Comparison of ENCODE assay signal across 9 cellular contexts in the genomic region with DNA sequence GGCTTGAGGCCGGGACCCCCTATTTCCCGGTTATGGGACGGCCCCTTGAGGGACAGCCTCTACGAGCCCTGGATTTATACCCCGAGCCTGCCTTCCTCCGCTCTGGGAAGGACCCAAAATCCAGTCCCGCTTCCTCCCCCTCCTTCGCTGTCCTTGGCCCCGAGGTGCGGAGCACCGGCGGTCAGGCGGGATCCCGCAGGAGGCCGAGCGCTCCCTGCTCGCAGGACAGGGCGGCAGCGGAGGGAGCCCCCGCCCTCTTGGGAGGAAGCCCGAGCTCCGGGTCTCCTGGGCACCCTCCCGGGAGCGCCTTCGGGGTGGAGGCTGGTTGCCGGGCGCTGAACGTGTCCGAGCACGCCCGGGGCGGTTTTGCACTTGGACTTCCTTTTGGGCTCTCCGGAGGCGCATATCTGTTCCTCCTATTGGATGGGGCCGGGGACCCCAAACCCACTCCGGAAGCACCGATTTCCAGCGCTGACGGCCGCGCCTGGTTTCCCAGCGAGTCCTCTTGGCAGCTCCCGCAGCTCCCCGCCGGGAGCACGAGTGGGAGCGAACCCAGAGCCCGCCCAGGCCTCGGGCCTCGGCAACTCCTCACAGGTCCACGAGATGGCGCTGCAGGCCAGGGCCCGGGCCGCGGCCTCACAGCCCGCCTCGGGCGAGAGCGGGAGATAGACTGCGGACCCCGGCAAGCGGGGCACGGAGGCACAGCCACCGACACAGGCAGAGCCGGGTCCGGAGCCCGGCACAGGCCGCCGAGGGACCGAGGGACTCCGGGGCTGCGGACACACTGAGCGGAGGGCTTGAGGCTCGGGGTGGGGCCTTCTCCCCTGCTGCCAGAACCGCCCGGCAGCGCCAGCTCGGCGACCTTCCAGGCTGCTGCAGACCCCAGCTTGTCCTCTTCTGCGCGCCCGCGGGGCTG. TPM values are rescaled to one million over a fixed set of nuclear protein-coding genes. Genes with fewer than 3 reads are reported as not detected.
DNase-seq lines count a peak whose midpoint lies in the region; ATAC-seq, FAIRE-seq and TF ChIP-seq lines count a peak whose summit lies in the region.
"Had no signal": no experiment of that assay in that cellular context is flagged by ENCODE, and none has a peak within 500 bp of the region (broad histone marks: within the 10 kb centered on the region; RNA-seq: fewer than 3 reads in every experiment).

No MANE protein-coding gene starts in this region.

- ATAC-seq in GM21367 (IDR thresholded peaks at IDR 0.05; ENCODE audit: unreplicated experiment), result peak; percentile 60
- ATAC-seq in naive thymus-derived CD4-positive, alpha-beta T cell, result peak; percentile 88

- peak overlapping the region; percentile 73 for H3K4me2 ChIP-seq in OCI-LY7 (ENCODE audit: low read length)
- peak overlapping the region; percentile 92 for H3K4me2 ChIP-seq in fibroblast of lung (ENCODE audit: extremely low read depth, insufficient read depth, low read length)

- peak overlapping the region; percentile 61 for H3K4me3 ChIP-seq in CD8-positive, alpha-beta memory T cell (ENCODE audit: low read length)
- peak overlapping the region; percentile 62 for H3K4me3 ChIP-seq in OCI-LY7 (ENCODE audit: low read depth, low read length, poor library complexity, severe bottlenecking)
- H3K4me3 ChIP-seq in fibroblast of lung (replicated peaks in 1 of 4; ENCODE audit: control extremely low read depth in 1 of 4, insufficient read depth in 1 of 4, low read depth in 3 of 4, low read length in 4 of 4), result peak overlapping the region; percentile 49 to 81 (median 67)
- peak overlapping the region; percentile 64 for H3K4me3 ChIP-seq in naive thymus-derived CD4-positive, alpha-beta T cell (ENCODE audit: low read length)

- intact Hi-C loops in OCI-LY7 (cut with micrococcal nuclease; ENCODE audit: unreplicated experiment), result loop anchor here (1.0 to 5.0 kb wide), 3 partner anchors 163 to 697 kb away; a partner anchor contains a TSS
- intact Hi-C loops in naive thymus-derived CD4-positive, alpha-beta T cell (cut with micrococcal nuclease), result loop anchor here (1.0 to 10.0 kb wide), 9 partner anchors 139 to 1555 kb away; a partner anchor contains a TSS

- H3K9ac ChIP-seq in fibroblast of lung (ENCODE audit: insufficient read depth, low read length), result peak overlapping the region; percentile 87

- H3K27ac Mint-ChIP-seq in CD8-positive, alpha-beta memory T cell, result no peak overlapping the region
- no peak overlapping the region for H3K27ac Mint-ChIP-seq in naive thymus-derived CD4-positive, alpha-beta T cell

- no peaks in the 10 kb centered on the region for H3K79me2 ChIP-seq in OCI-LY7 (ENCODE audit: insufficient read depth, low read depth, low read length)
- H3K79me2 ChIP-seq in fibroblast of lung (ENCODE audit: control insufficient read depth, insufficient read depth, low read length), result peaks cover 50% of the 10 kb centered on the region

- peaks cover 11% of the 10 kb centered on the region for H3K4me1 ChIP-seq in CD8-positive, alpha-beta memory T cell (ENCODE audit: insufficient read depth, low read length)
- peaks cover 16% of the 10 kb centered on the region for H3K4me1 ChIP-seq in OCI-LY7 (ENCODE audit: insufficient read depth, low read length, poor library complexity, severe bottlenecking)
- H3K4me1 ChIP-seq in fibroblast of lung (ENCODE audit: control insufficient read depth, extremely low read depth, insufficient read depth, low read length), result peaks cover 42% of the 10 kb centered on the region
- peaks cover 7 to 15% of the 10 kb centered on the region in 2 donors for H3K4me1 ChIP-seq in naive thymus-derived CD4-positive, alpha-beta T cell (ENCODE audit: control insufficient read depth in 2 of 2, insufficient read depth in 2 of 2, low read length in 2 of 2)

- no peaks in the 10 kb centered on the region for H3K36me3 Mint-ChIP-seq in CD8-positive, alpha-beta memory T cell
- no peaks in the 10 kb centered on the region for H3K36me3 Mint-ChIP-seq in naive thymus-derived CD4-positive, alpha-beta T cell

- CTCF ChIA-PET in CD8-positive, alpha-beta memory T cell (lab: Charles Lee), result interaction anchor here (0.6 to 2.3 kb wide), 17 partner anchors 9 to 726 kb away, joined by 3 to 9 read pairs (median 3); no protein-coding TSS in a partner anchor
- CTCF ChIA-PET in OCI-LY7 (lab: Charles Lee; ENCODE audit: unreplicated experiment), result interaction anchor here (0.7 kb wide), 1 partner anchor 164 kb away, joined by 3 read pairs; no protein-coding TSS in a partner anchor
- CTCF ChIA-PET in naive thymus-derived CD4-positive, alpha-beta T cell (lab: Charles Lee), result interaction anchor here (0.6 to 1.2 kb wide), 8 partner anchors 9 to 485 kb away, joined by 3 to 5 read pairs (median 4); no protein-coding TSS in a partner anchor

- DNase-seq in CD8-positive, alpha-beta memory T cell, result peak; percentile 67 to 82 (median 75)
- peak; percentile 95 for DNase-seq in HTR-8/SVneo (ENCODE audit: insufficient read length, low spot score)
- peak; percentile 74 for DNase-seq in OCI-LY7 (ENCODE audit: low spot score)
- peak; percentile 65 for DNase-seq in activated T-helper 1 cell treated with Interleukin-2 at 50 U/mL for 16 hours (ENCODE audit: low read depth)
- DNase-seq in fibroblast of lung (ENCODE audit: low read depth in 2 of 2), result peak; percentile 80 to 90
- peak; percentile 59 to 91 (median 81) for DNase-seq in naive thymus-derived CD4-positive, alpha-beta T cell
- peak; percentile 59 to 87 (median 72) for DNase-seq in stimulated activated naive CD4-positive, alpha-beta T cell (lab: John Stamatoyannopoulos, UW)

- TF ChIP-seq CTCF in OCI-LY7 (conservative IDR thresholded peaks at IDR 0.05; ENCODE audit: low read length) (peak; percentile 92), fibroblast of lung (conservative IDR thresholded peaks at IDR 0.05 in 1 of 2, IDR thresholded peaks at IDR 0.05 in 1 of 2; ENCODE audit: low read depth in 1 of 2, low read length in 2 of 2) (peak; percentile 79 to 93)

- H3K9me3 ChIP-seq in CD8-positive, alpha-beta memory T cell (ENCODE audit: low read length), result no peaks in the 10 kb centered on the region
- H3K9me3 ChIP-seq in OCI-LY7 (ENCODE audit: low read length) (no peaks in the 10 kb centered on the region), fibroblast of lung (ENCODE audit: control insufficient read depth, insufficient read depth, low read depth, low read length) (no peaks in the 10 kb centered on the region)
- no peaks in the 10 kb centered on the region for H3K9me3 ChIP-seq in naive thymus-derived CD4-positive, alpha-beta T cell (ENCODE audit: control insufficient read depth in 2 of 3, low read length in 3 of 3)

- no peaks in the 10 kb centered on the region for H4K20me1 ChIP-seq in OCI-LY7 (ENCODE audit: insufficient read depth, low read length)
- H4K20me1 ChIP-seq in fibroblast of lung (ENCODE audit: control insufficient read depth, extremely low read depth, insufficient read depth, low read length), result no peaks in the 10 kb centered on the region

- H3K27me3 Mint-ChIP-seq in CD8-positive, alpha-beta memory T cell, result peaks cover 30 to 39% of the 10 kb centered on the region in 2 donors
- H3K27me3 Mint-ChIP-seq in naive thymus-derived CD4-positive, alpha-beta T cell, result peaks cover 23 to 60% (median 29%) of the 10 kb centered on the region in 5 donors

- no peaks in the 10 kb centered on the region for H3K9me2 ChIP-seq in OCI-LY7 (ENCODE audit: insufficient read depth, low read length)

- peak overlapping the region; percentile 53 to 88 (median 80) for H3K4me3 Mint-ChIP-seq in CD8-positive, alpha-beta memory T cell
- H3K4me3 Mint-ChIP-seq in naive thymus-derived CD4-positive, alpha-beta T cell, result peak overlapping the region in 9 of 10 donors; percentile 56 to 85 (median 78)

- no peaks in the 10 kb centered on the region for H3K9me3 Mint-ChIP-seq in CD8-positive, alpha-beta memory T cell
- H3K9me3 Mint-ChIP-seq in naive thymus-derived CD4-positive, alpha-beta T cell, result peaks cover 0 to 3% (median 0%) of the 10 kb centered on the region in 11 donors

- POLR2A ChIA-PET in CD8-positive, alpha-beta memory T cell (lab: Charles Lee), result interaction anchor here (0.9 to 1.2 kb wide), 2 partner anchors 11 to 654 kb away, joined by 3 to 6 read pairs; no protein-coding TSS in a partner anchor
- POLR2A ChIA-PET in OCI-LY7 (lab: Charles Lee), result no interaction called here
- POLR2A ChIA-PET in naive thymus-derived CD4-positive, alpha-beta T cell (lab: Charles Lee), result no interaction called here

- peak overlapping the region; percentile 82 for H2AFZ ChIP-seq in OCI-LY7 (ENCODE audit: low read length)
- no peak overlapping the region for H2AFZ ChIP-seq in fibroblast of lung (ENCODE audit: low read length)

- peaks cover 33% of the 10 kb centered on the region for H3K27me3 ChIP-seq in CD8-positive, alpha-beta memory T cell (ENCODE audit: insufficient read depth, low read length, poor library complexity, severe bottlenecking)
- H3K27me3 ChIP-seq in fibroblast of lung (ENCODE audit: control insufficient read depth, insufficient read depth, low read length), result no peaks in the 10 kb centered on the region
- peaks cover 0 to 24% of the 10 kb centered on the region in 2 donors for H3K27me3 ChIP-seq in naive thymus-derived CD4-positive, alpha-beta T cell (ENCODE audit: control insufficient read depth in 2 of 2, insufficient read depth in 2 of 2, low read length in 2 of 2)

- peak; percentile 93 for FAIRE-seq in HTR-8/SVneo (lab: Jason Lieb, UNC)

- peaks cover 20 to 47% (median 21%) of the 10 kb centered on the region in 3 donors for H3K4me1 Mint-ChIP-seq in CD8-positive, alpha-beta memory T cell
- peaks cover 12 to 31% (median 23%) of the 10 kb centered on the region in 7 donors for H3K4me1 Mint-ChIP-seq in naive thymus-derived CD4-positive, alpha-beta T cell

- BruUV-seq in OCI-LY7 (replicated peaks; lab: Mats Ljungman, UMichigan), result no TSS peak

- H3K36me3 ChIP-seq in CD8-positive, alpha-beta memory T cell (ENCODE audit: insufficient read depth, low read length), result no peaks in the 10 kb centered on the region
- no peaks in the 10 kb centered on the region for H3K36me3 ChIP-seq in OCI-LY7 (ENCODE audit: insufficient read depth, low read length)
- peaks cover 17% of the 10 kb centered on the region for H3K36me3 ChIP-seq in fibroblast of lung (ENCODE audit: control insufficient read depth, insufficient read depth, low read length)
- H3K36me3 ChIP-seq in naive thymus-derived CD4-positive, alpha-beta T cell (ENCODE audit: control insufficient read depth in 2 of 3, insufficient read depth in 3 of 3, low read length in 3 of 3), result no peaks in the 10 kb centered on the region

- H3K27ac ChIP-seq in CD8-positive, alpha-beta memory T cell (ENCODE audit: low read depth, low read length), result no peak overlapping the region
- H3K27ac ChIP-seq in OCI-LY7 (ENCODE audit: low read depth, low read length, poor library complexity, severe bottlenecking) (no peak overlapping the region), fibroblast of lung (ENCODE audit: insufficient read depth, low read length) (peak overlapping the region; percentile 89)
- H3K27ac ChIP-seq in naive thymus-derived CD4-positive, alpha-beta T cell (ENCODE audit: low read depth, low read length), result peak overlapping the region; percentile 37

RNA-seq across cellular contexts. Expression of a gene that starts 12.6 kb away (rescaled TPM):
- under 1 TPM; 0.11 to 0.13 TPM for total RNA-seq in CD8-positive, alpha-beta memory T cell
- not detected for polyA plus RNA-seq in CD8-positive, alpha-beta memory T cell
- not detected in 2 replicates for total RNA-seq in OCI-LY7 (2014; rRNA removed; shearing (Covaris generic))
- total RNA-seq in OCI-LY7 (2022) (not detected in 2 replicates), fibroblast of lung (98.1 and 148 TPM in 2 replicates)
- 40.5 and 64.9 TPM in 2 replicates for polyA plus RNA-seq in fibroblast of lung
- 86.7 and 151 TPM in 2 replicates for polyA plus RNA-seq in fibroblast of lung (2012)
- polyA minus RNA-seq in fibroblast of lung (ENCODE audit: low replicate concordance), result 102 and 172 TPM in 2 replicates
- not detected for total RNA-seq in naive thymus-derived CD4-positive, alpha-beta T cell
- not detected for polyA plus RNA-seq in naive thymus-derived CD4-positive, alpha-beta T cell

RNA-seq across cellular contexts. Expression of a gene that starts 40.0 kb away (rescaled TPM):
- not detected for total RNA-seq in CD8-positive, alpha-beta memory T cell
- polyA plus RNA-seq in CD8-positive, alpha-beta memory T cell, result not detected
- not detected in 2 replicates for total RNA-seq in OCI-LY7 (2014; rRNA removed; shearing (Covaris generic))
- not detected in 2 replicates for total RNA-seq in OCI-LY7 (2022)
- total RNA-seq in fibroblast of lung, result 35.2 and 44.1 TPM in 2 replicates
- 84.3 and 93.9 TPM in 2 replicates for polyA plus RNA-seq in fibroblast of lung
- 55.1 and 85.4 TPM in 2 replicates for polyA plus RNA-seq in fibroblast of lung (2012)
- 133 and 151 TPM in 2 replicates for polyA minus RNA-seq in fibroblast of lung (ENCODE audit: low replicate concordance)
- total RNA-seq in naive thymus-derived CD4-positive, alpha-beta T cell, result not detected
- not detected for polyA plus RNA-seq in naive thymus-derived CD4-positive, alpha-beta T cell
- total RNA-seq: glomerular endothelial cell had no signal

Comparison
In these comparisons a context has a peak if more than half of its experiments do, and no peak if none do; other contexts are left out.
1. H3K27ac ChIP-seq: peak in fibroblast of lung (single experiment) and naive thymus-derived CD4-positive, alpha-beta T cell (single experiment); none in CD8-positive, alpha-beta memory T cell (single experiment) and OCI-LY7 (single experiment).
2. RNA of a gene that starts 12.6 kb away (total RNA-seq): 98.1 to 148 TPM in fibroblast of lung; 0.11 to 0.13 TPM in CD8-positive, alpha-beta memory T cell, not detected in naive thymus-derived CD4-positive, alpha-beta T cell and not detected in OCI-LY7; every median in the first group is over 10 times any median in the second.
3. RNA of a gene that starts 40.0 kb away (total RNA-seq): 35.2 to 44.1 TPM in fibroblast of lung; not detected in CD8-positive, alpha-beta memory T cell, not detected in OCI-LY7 and not detected in naive thymus-derived CD4-positive, alpha-beta T cell; every median in the first group is over 10 times any median in the second.
4. Peak in every context shown above with its lines, with median percentiles within 50 percentile points of each other: DNase-seq and H3K4me3 ChIP-seq.